9 cellular contexts compared by ENCODE assay signal in the genomic region with DNA sequence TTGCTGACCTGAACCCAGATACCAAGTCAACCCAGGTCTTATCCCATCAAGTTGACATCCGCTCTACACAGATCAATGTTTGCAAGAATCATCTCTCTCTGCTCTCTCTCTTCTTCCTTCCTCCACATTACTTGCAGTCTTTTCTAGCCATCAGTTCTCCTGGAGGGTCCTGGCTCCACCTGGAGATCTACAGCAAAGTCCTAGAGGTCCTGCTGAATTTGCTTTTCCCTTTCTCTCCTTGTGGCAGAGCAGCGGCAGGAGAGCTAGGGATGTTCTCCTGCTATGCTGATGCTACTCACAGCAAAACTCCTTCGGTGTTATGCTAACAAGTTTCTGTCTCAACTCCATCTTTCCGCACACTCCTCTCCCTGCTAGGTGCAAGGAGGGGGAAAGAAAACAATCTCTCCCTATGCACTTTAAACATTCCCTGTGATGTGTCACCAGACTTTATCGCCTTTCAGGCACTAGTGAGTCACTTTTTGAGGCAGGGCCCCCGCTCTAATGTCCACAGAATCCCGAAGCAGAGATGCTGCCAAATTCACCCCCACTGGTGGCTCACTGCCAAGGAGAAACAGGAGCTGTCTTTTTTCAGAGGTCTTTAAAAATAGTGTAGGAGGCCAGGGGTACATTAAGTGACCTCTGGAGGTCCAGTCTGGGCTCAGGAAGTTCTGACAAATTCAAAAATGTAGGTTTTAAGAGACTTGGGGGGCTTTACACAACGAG.
A peak's percentile ranks its signal among the peaks of the same experiment; 100 is the strongest.
DNase-seq lines count a peak whose midpoint lies in the region; ATAC-seq, FAIRE-seq and TF ChIP-seq lines count a peak whose summit lies in the region.
"Had no signal": no experiment of that assay in that cellular context is flagged by ENCODE, and none has a peak within 500 bp of the region (broad histone marks: within the 10 kb centered on the region; RNA-seq: fewer than 3 reads in every experiment).

No MANE protein-coding gene starts in this region.

- DNase-seq in astrocyte (ENCODE audit: low read depth) = peak; percentile 89
- DNase-seq in hepatic stellate cell (ENCODE audit: low spot score) = peak; percentile 84
- DNase-seq in stomach = peak; percentile 73
- DNase-seq: NCI-H345 had no signal

- H3K4me3 Mint-ChIP-seq in astrocyte (ENCODE audit: unreplicated experiment) = peak overlapping the region; percentile 72

- TF ChIP-seq EP300 in stomach (IDR thresholded peaks at IDR 0.05) = no peak

- intact Hi-C loops in stomach (cut with DNase I; ENCODE audit: low total_unique reads) = no loop called here

- no peak for TF ChIP-seq POLR2A in stomach (IDR thresholded peaks at IDR 0.05)

- H3K4me2 ChIP-seq in astrocyte (ENCODE audit: low read length) = peak overlapping the region; percentile 86

- H3K4me1 Mint-ChIP-seq in astrocyte (ENCODE audit: low read depth, unreplicated experiment) = peaks cover 56% of the 10 kb centered on the region

- H3K79me2 ChIP-seq in astrocyte (ENCODE audit: insufficient read depth, low read length) = peaks cover 19% of the 10 kb centered on the region

- H3K36me3 ChIP-seq in HEK293 (ENCODE audit: control insufficient read depth in 2 of 2, insufficient read depth in 1 of 2, low read length in 2 of 2) (no peaks in the 10 kb centered on the region), astrocyte (ENCODE audit: insufficient read depth, low read length) (no peaks in the 10 kb centered on the region), stomach (no peaks in the 10 kb centered on the region)

- H3K9me3 ChIP-seq in HEK293 (ENCODE audit: control insufficient read depth, insufficient read depth, low read depth, low read length) (no peaks in the 10 kb centered on the region), astrocyte (ENCODE audit: insufficient read depth, low read depth, low read length) (no peaks in the 10 kb centered on the region), stomach (no peaks in the 10 kb centered on the region)

- H3K9me3 Mint-ChIP-seq in astrocyte (ENCODE audit: unreplicated experiment) = peaks cover 2% of the 10 kb centered on the region

- H4K20me1 ChIP-seq in astrocyte (ENCODE audit: insufficient read depth, low read length) = no peaks in the 10 kb centered on the region

- no peaks in the 10 kb centered on the region for H3K36me3 Mint-ChIP-seq in astrocyte (ENCODE audit: low read depth, unreplicated experiment)

- H2AFZ ChIP-seq in astrocyte (ENCODE audit: low read depth, low read length) = peak overlapping the region; percentile 28

- no peaks in the 10 kb centered on the region for H3K27me3 Mint-ChIP-seq in astrocyte (ENCODE audit: low read depth, unreplicated experiment)

- H3K4me1 ChIP-seq in HEK293 (ENCODE audit: control insufficient read depth, insufficient read depth, low read length) = peaks cover 31% of the 10 kb centered on the region
- H3K4me1 ChIP-seq in astrocyte (ENCODE audit: insufficient read depth, low read length) = peaks cover 51% of the 10 kb centered on the region
- peaks cover 14 to 57% (median 43%) of the 10 kb centered on the region in 4 donors for H3K4me1 ChIP-seq in stomach

- H3K27ac ChIP-seq in HEK293 (ENCODE audit: extremely low read depth, low read depth, low read length) = peak overlapping the region; percentile 44
- peak overlapping the region; percentile 94 for H3K27ac ChIP-seq in astrocyte (ENCODE audit: low read depth, low read length)
- H3K27ac ChIP-seq in stomach = peak overlapping the region; percentile 84 to 92 (median 89)

- CTCF ChIA-PET in HEK293 (lab: Yijun Ruan, JAX) = interaction anchor here (1.0 to 5.9 kb wide), 8 partner anchors 9 to 163 kb away, joined by 3 to 37 read pairs (median 7); a partner anchor contains a TSS

- TF ChIP-seq CTCF in HEK293 (tag by site-specific recombination; IDR thresholded peaks at IDR 0.05) (0 out of 2 replicates have a peak, but pooled peaks have one; percentile 22), astrocyte (IDR thresholded peaks at IDR 0.05; ENCODE audit: insufficient read depth, low read depth, low read length) (no peak), stomach (IDR thresholded peaks at IDR 0.05) (no peak)

- ATAC-seq in GM18909 (IDR thresholded peaks at IDR 0.05; ENCODE audit: poor library complexity, unreplicated experiment) (no peak), HG03521 (IDR thresholded peaks at IDR 0.05; ENCODE audit: unreplicated experiment) (no peak), GM18861 (IDR thresholded peaks at IDR 0.05; ENCODE audit: unreplicated experiment) (no peak), HG02610 (IDR thresholded peaks at IDR 0.05; ENCODE audit: unreplicated experiment) (no peak)

- peak overlapping the region; percentile 89 for H3K27ac Mint-ChIP-seq in astrocyte (ENCODE audit: unreplicated experiment)

- 34 to 51% (median 38%) methylated on average over 8 of the region's 8 CpGs for WGBS in stomach, 5 donors

- POLR2A ChIA-PET in HEK293 (lab: Yijun Ruan, JAX) = no interaction called here

- peak overlapping the region; percentile 0; the same call in 1 of the 2 replicates for H3K4me3 ChIP-seq in HEK293 (ENCODE audit: low read depth, low read length)
- peak overlapping the region; percentile 47 for H3K4me3 ChIP-seq in astrocyte (ENCODE audit: insufficient read depth, low read depth, low read length)
- peak overlapping the region in 1 of 4 donors; percentile 18 for H3K4me3 ChIP-seq in stomach

- FAIRE-seq in astrocyte (lab: Jason Lieb, UNC) = peak; percentile 68

- H3K27me3 ChIP-seq in astrocyte (ENCODE audit: insufficient read depth, low read length) (no peaks in the 10 kb centered on the region), stomach (no peaks in the 10 kb centered on the region)

- peak overlapping the region; percentile 75 for H3K9ac ChIP-seq in astrocyte (ENCODE audit: low read length)

TF ChIP-seq in HEK293, 187 proteins besides CTCF, POLR2A, EP300 and RAD21 (continues in another document):
- TF ChIP-seq GLIS2 (tag by site-specific recombination; IDR thresholded peaks at IDR 0.05) = peak; percentile 59
- TF ChIP-seq, protein P1, sequence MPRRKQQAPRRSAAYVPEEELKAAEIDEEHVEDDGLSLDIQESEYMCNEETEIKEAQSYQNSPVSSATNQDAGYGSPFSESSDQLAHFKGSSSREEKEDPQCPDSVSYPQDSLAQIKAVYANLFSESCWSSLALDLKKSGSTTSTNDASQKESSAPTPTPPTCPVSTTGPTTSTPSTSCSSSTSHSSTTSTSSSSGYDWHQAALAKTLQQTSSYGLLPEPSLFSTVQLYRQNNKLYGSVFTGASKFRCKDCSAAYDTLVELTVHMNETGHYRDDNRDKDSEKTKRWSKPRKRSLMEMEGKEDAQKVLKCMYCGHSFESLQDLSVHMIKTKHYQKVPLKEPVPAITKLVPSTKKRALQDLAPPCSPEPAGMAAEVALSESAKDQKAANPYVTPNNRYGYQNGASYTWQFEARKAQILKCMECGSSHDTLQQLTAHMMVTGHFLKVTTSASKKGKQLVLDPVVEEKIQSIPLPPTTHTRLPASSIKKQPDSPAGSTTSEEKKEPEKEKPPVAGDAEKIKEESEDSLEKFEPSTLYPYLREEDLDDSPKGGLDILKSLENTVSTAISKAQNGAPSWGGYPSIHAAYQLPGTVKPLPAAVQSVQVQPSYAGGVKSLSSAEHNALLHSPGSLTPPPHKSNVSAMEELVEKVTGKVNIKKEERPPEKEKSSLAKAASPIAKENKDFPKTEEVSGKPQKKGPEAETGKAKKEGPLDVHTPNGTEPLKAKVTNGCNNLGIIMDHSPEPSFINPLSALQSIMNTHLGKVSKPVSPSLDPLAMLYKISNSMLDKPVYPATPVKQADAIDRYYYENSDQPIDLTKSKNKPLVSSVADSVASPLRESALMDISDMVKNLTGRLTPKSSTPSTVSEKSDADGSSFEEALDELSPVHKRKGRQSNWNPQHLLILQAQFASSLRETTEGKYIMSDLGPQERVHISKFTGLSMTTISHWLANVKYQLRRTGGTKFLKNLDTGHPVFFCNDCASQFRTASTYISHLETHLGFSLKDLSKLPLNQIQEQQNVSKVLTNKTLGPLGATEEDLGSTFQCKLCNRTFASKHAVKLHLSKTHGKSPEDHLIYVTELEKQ (tag by site-specific recombination; IDR thresholded peaks at IDR 0.05; ENCODE audit: borderline replicate concordance) = peak; percentile 83; the same call in 1 of the 2 replicates
- TF ChIP-seq YY1 (tag by site-specific recombination; IDR thresholded peaks at IDR 0.05) = no peak
- TF ChIP-seq, protein P2, sequence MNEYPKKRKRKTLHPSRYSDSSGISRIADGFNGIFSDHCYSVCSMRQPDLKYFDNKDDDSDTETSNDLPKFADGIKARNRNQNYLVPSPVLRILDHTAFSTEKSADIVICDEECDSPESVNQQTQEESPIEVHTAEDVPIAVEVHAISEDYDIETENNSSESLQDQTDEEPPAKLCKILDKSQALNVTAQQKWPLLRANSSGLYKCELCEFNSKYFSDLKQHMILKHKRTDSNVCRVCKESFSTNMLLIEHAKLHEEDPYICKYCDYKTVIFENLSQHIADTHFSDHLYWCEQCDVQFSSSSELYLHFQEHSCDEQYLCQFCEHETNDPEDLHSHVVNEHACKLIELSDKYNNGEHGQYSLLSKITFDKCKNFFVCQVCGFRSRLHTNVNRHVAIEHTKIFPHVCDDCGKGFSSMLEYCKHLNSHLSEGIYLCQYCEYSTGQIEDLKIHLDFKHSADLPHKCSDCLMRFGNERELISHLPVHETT (tag by site-specific recombination; IDR thresholded peaks at IDR 0.05) = peak; percentile 93
- TF ChIP-seq OSR2 (tag by site-specific recombination; IDR thresholded peaks at IDR 0.05) = peak; percentile 87
- peak; percentile 87 for TF ChIP-seq PRDM1 (tag by site-specific recombination; IDR thresholded peaks at IDR 0.05)
- TF ChIP-seq ZSCAN23 (tag by site-specific recombination; IDR thresholded peaks at IDR 0.05) = peak; percentile 69; the same call in 1 of the 2 replicates
- TF ChIP-seq, protein P3, sequence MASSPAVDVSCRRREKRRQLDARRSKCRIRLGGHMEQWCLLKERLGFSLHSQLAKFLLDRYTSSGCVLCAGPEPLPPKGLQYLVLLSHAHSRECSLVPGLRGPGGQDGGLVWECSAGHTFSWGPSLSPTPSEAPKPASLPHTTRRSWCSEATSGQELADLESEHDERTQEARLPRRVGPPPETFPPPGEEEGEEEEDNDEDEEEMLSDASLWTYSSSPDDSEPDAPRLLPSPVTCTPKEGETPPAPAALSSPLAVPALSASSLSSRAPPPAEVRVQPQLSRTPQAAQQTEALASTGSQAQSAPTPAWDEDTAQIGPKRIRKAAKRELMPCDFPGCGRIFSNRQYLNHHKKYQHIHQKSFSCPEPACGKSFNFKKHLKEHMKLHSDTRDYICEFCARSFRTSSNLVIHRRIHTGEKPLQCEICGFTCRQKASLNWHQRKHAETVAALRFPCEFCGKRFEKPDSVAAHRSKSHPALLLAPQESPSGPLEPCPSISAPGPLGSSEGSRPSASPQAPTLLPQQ (tag by site-specific recombination; IDR thresholded peaks at IDR 0.05) = peak; percentile 88
- TF ChIP-seq ZNF114 (tag by site-specific recombination; IDR thresholded peaks at IDR 0.05) = no peak
- peak; percentile 49; the same call in 1 of the 2 replicates for TF ChIP-seq ZNF324 (tag by site-specific recombination; IDR thresholded peaks at IDR 0.05)
- no peak for TF ChIP-seq ZNF596 (tag by site-specific recombination; IDR thresholded peaks at IDR 0.05)
- TF ChIP-seq ZNF423 (tag by site-specific recombination; IDR thresholded peaks at IDR 0.05) = no peak

Comparison
In these comparisons a context has a peak if more than half of its experiments do, and no peak if none do; other contexts are left out.
1. H3K27ac ChIP-seq: peak in every context shown above with its lines; median percentile 94 in astrocyte; 89 in stomach; 44 in HEK293.